Comparison of ENCODE assay signal across 1 cellular context in the genomic region with DNA sequence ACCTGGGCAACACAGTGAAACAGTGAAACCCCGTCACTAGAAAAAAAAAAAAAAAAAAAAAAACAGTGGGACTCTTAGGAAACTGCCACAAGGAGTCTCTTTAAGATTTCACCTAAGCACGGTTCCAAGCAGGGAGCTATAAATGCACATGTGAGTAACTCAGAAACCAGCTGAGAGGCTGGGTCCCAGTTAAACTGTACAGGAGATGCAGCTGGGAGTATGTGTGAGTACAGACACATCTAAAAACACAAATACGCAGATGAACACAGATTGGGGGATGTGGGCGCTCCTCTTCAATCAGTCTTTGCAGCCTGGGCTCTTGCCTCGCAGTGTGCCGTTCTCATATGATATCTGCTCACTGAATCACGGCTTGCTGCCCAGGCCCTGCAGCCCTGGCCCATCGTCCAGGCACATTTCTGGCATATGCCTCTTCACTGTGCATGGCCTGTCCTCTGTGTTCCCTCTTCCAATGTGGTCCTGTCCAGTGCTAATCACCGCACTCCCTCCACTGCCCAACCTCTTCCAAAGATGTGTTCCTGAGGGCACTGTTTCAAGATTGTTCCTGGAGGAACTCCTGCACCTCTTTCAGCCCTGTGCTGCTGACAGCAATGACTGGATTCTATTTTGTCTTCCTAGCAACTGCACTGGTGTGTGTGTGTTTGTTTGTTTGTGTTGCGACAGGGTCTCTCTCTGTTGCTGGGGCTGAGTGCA.
TF ChIP-seq lines count a peak whose summit lies in the region.

No MANE protein-coding gene starts in this region.

TF ChIP-seq in K562, 482 proteins besides CTCF, POLR2A, EP300 and RAD21 (continued from another document):
- TF ChIP-seq, protein P1, sequence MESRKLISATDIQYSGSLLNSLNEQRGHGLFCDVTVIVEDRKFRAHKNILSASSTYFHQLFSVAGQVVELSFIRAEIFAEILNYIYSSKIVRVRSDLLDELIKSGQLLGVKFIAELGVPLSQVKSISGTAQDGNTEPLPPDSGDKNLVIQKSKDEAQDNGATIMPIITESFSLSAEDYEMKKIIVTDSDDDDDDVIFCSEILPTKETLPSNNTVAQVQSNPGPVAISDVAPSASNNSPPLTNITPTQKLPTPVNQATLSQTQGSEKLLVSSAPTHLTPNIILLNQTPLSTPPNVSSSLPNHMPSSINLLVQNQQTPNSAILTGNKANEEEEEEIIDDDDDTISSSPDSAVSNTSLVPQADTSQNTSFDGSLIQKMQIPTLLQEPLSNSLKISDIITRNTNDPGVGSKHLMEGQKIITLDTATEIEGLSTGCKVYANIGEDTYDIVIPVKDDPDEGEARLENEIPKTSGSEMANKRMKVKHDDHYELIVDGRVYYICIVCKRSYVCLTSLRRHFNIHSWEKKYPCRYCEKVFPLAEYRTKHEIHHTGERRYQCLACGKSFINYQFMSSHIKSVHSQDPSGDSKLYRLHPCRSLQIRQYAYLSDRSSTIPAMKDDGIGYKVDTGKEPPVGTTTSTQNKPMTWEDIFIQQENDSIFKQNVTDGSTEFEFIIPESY (CRISPR knock-in tag; IDR thresholded peaks at IDR 0.05): no peak
- TF ChIP-seq KDM5B (IDR thresholded peaks at IDR 0.05; ENCODE audit: insufficient replicate concordance, low read depth, low read length): no peak
- TF ChIP-seq FOXJ2 (tag; IDR thresholded peaks at IDR 0.05): no peak
- TF ChIP-seq NEUROD1 (IDR thresholded peaks at IDR 0.05; ENCODE audit: borderline replicate concordance, low read depth, low read length, partially characterized antibody): no peak
- no peak for TF ChIP-seq ZNF551 (CRISPR knock-in tag; IDR thresholded peaks at IDR 0.05)
- TF ChIP-seq ZBTB17 (CRISPR knock-in tag; IDR thresholded peaks at IDR 0.05): no peak
- TF ChIP-seq ZNF263 (CRISPR knock-in tag; IDR thresholded peaks at IDR 0.05; ENCODE audit: borderline replicate concordance): no peak
- TF ChIP-seq RBM22 (IDR thresholded peaks at IDR 0.05; ENCODE audit: low read depth, low read length, poor library complexity, severe bottlenecking): no peak
- TF ChIP-seq TEAD4 (IDR thresholded peaks at IDR 0.05; ENCODE audit: low read length): no peak
- TF ChIP-seq TEAD4 (CRISPR knock-in tag; IDR thresholded peaks at IDR 0.05; ENCODE audit: borderline replicate concordance): no peak
- no peak for TF ChIP-seq TAF1 (IDR thresholded peaks at IDR 0.05; ENCODE audit: control insufficient read depth, extremely low read depth, insufficient read depth, low read length, severe bottlenecking)
- TF ChIP-seq SRSF3 (IDR thresholded peaks at IDR 0.05; ENCODE audit: insufficient read depth, low read length): no peak
- TF ChIP-seq, protein P2, sequence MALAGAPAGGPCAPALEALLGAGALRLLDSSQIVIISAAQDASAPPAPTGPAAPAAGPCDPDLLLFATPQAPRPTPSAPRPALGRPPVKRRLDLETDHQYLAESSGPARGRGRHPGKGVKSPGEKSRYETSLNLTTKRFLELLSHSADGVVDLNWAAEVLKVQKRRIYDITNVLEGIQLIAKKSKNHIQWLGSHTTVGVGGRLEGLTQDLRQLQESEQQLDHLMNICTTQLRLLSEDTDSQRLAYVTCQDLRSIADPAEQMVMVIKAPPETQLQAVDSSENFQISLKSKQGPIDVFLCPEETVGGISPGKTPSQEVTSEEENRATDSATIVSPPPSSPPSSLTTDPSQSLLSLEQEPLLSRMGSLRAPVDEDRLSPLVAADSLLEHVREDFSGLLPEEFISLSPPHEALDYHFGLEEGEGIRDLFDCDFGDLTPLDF (CRISPR knock-in tag; IDR thresholded peaks at IDR 0.05): no peak
- no peak for TF ChIP-seq SMARCA4 (IDR thresholded peaks at IDR 0.05)
- no peak for TF ChIP-seq PTRF (tag; IDR thresholded peaks at IDR 0.05)
